21 cellular contexts compared by ENCODE assay signal in the genomic region with DNA sequence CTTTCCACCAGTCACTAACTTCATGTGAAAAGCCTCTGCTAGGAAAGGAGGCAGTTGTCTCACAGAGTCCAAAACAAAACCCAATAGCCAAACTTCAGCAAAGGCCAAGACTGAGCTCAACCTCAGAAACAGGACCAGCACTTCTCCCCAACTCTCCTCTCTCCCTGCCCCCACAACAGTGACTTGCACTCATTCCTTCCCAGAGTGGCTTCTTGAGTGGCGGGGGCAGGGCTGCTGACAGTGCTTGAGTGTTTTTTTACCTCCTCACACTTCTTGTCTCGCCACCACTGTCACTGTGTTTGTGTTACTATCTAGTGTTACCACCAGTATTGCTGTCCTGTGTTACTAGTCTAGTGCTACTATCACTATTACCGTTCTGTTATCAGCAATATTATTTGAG.
"Had no signal": no experiment of that assay in that cellular context is flagged by ENCODE, and none has a peak within 500 bp of the region (broad histone marks: within the 10 kb centered on the region; RNA-seq: fewer than 3 reads in every experiment).

No MANE protein-coding gene starts in this region.

- H3K9me3 Mint-ChIP-seq: activated CD4-positive, alpha-beta memory T cell treated with anti-CD3 and anti-CD28 coated beads for 36 hours; activated CD4-positive, alpha-beta T cell treated with anti-CD3 and anti-CD28 coated beads, Interleukin-2, amount 10 ng/mL, durations not matched to agents 7 days and 5 days; activated T-cell treated with anti-CD3 and anti-CD28 coated beads, Interleukin-2, amount 50 U/mL, for 4 hours; brain; central memory CD8-positive, alpha-beta T cell had no signal

- H3K27ac Mint-ChIP-seq: activated CD4-positive, alpha-beta memory T cell treated with anti-CD3 and anti-CD28 coated beads for 36 hours; activated CD4-positive, alpha-beta T cell treated with anti-CD3 and anti-CD28 coated beads, Interleukin-2, amount 10 ng/mL, durations not matched to agents 7 days and 5 days; activated naive CD8-positive, alpha-beta T cell; brain; T-helper 17 cell had no signal

- H3K27me3 Mint-ChIP-seq: brain, T-helper 17 cell had no signal

- H2AFZ ChIP-seq: PC-9 had no signal

- H3K27ac ChIP-seq: KMS-11, PC-9, VCaP had no signal

- H3K4me3 ChIP-seq: PC-9 had no signal

- H3K36me3 Mint-ChIP-seq: activated CD4-positive, alpha-beta memory T cell treated with anti-CD3 and anti-CD28 coated beads for 36 hours; activated naive CD8-positive, alpha-beta T cell; brain had no signal

- H3K4me3 Mint-ChIP-seq: activated CD4-positive, alpha-beta memory T cell treated with anti-CD3 and anti-CD28 coated beads for 36 hours; activated CD4-positive, alpha-beta T cell treated with anti-CD3 and anti-CD28 coated beads, Interleukin-2, amount 10 ng/mL, durations not matched to agents 7 days and 5 days; activated naive CD8-positive, alpha-beta T cell; activated T-cell treated with anti-CD3 and anti-CD28 coated beads, Interleukin-2, amount 50 U/mL, for 4 hours; brain; central memory CD8-positive, alpha-beta T cell; T-helper 17 cell had no signal

- H3K4me2 ChIP-seq: KMS-11, PC-9 had no signal

- H3K9ac ChIP-seq: KMS-11 had no signal

- ATAC-seq: activated T-cell treated with anti-CD3 and anti-CD28 coated beads, Interleukin-2, amount 50 U/mL, for 4 hours; T-helper 17 cell had no signal

- H3K4me1 Mint-ChIP-seq: central memory CD8-positive, alpha-beta T cell had no signal

- DNase-seq: activated CD4-positive, alpha-beta memory T cell treated with anti-CD3 and anti-CD28 coated beads for 36 hours; activated CD4-positive, alpha-beta T cell treated with anti-CD3 and anti-CD28 coated beads, Interleukin-2, amount 10 ng/mL, durations not matched to agents 7 days and 5 days; activated CD4-positive, CD25-positive, alpha-beta regulatory T cell; activated CD8-positive, alpha-beta memory T cell treated with anti-CD3 and anti-CD28 coated beads for 24 hours; activated effector memory CD4-positive, alpha-beta T cell treated with anti-CD3 and anti-CD28 coated beads, Interleukin-2, amount 50 U/mL, for 16 hours; activated naive CD4-positive, alpha-beta T cell treated with Interleukin-2 at 50 U/mL for 16 hours; activated T-cell treated with anti-CD3 and anti-CD28 coated beads, Interleukin-2, amount 50 U/mL, for 4 hours; amygdala; NCI-H1092; NCI-H1417; NCI-H1930; NCI-H510A treated with DMSO at 0.1 percent for 48 hours; PC-9; SHP77 treated with DMSO at 0.1 percent for 48 hours; T-helper 17 cell; T-helper 9 cell had no signal
